Comparison of ENCODE assay signal across 8 cellular contexts in genomic region chr19:49362048-49362925, GRCh38. TPM values are rescaled to one million over a fixed set of nuclear protein-coding genes. Genes with fewer than 3 reads are reported as not detected.
DNase-seq lines count a peak whose midpoint lies in the region; ATAC-seq and TF ChIP-seq lines count a peak whose summit lies in the region.

Gene TEAD2 (minus strand): TSS chr19:49362416. CDS start chr19:49360075, 2,341 bp downstream.

- H3K36me3 Mint-ChIP-seq in activated naive CD4-positive, alpha-beta T cell treated with anti-CD3 and anti-CD28 coated beads, Interleukin-2, amount 10 ng/mL, durations not matched to agents 7 days and 5 days = no peaks in the 10 kb centered on the region

- H3K4me3 Mint-ChIP-seq in activated naive CD4-positive, alpha-beta T cell treated with anti-CD3 and anti-CD28 coated beads, Interleukin-2, amount 10 ng/mL, durations not matched to agents 7 days and 5 days = no peak within 1 kb of the TSS

- no peaks in the 10 kb centered on the region for H3K9me3 Mint-ChIP-seq in activated naive CD4-positive, alpha-beta T cell treated with anti-CD3 and anti-CD28 coated beads, Interleukin-2, amount 10 ng/mL, durations not matched to agents 7 days and 5 days

- H3K4me1 Mint-ChIP-seq in activated naive CD4-positive, alpha-beta T cell treated with anti-CD3 and anti-CD28 coated beads, Interleukin-2, amount 10 ng/mL, durations not matched to agents 7 days and 5 days = peaks cover 10% of the 10 kb centered on the region

- peaks cover 17% of the 10 kb centered on the region for H3K27me3 Mint-ChIP-seq in activated naive CD4-positive, alpha-beta T cell treated with anti-CD3 and anti-CD28 coated beads, Interleukin-2, amount 10 ng/mL, durations not matched to agents 7 days and 5 days

- peak; percentile 32 for DNase-seq in stimulated activated CD4-positive, alpha-beta T cell treated with anti-CD3 and anti-CD28 coated beads, Interleukin-15, amount 100 ng/mL, for 24 hours
- DNase-seq in stimulated activated CD4-positive, alpha-beta T cell treated with anti-CD3 and anti-CD28 coated beads, Interleukin-12 subunit alpha, Interleukin-12 subunit beta, amount 100 ng/mL, for 4 hours = no peak
- peak; percentile 31 for DNase-seq in activated naive CD4-positive, alpha-beta T cell treated with anti-CD3 and anti-CD28 coated beads, Interleukin-2, amount 10 ng/mL, durations not matched to agents 7 days and 5 days
- no peak for DNase-seq in glomerular endothelial cell (ENCODE audit: extremely low read depth, low read depth, low spot score)
- DNase-seq in omental fat pad (ENCODE audit: low spot score) = no peak
- DNase-seq in SIG-M5 treated with dmso at 0.1 percent for 504 hours (lab: John Stamatoyannopoulos, UW; ENCODE audit: unreplicated experiment) = no peak
- no peak for DNase-seq in NCI-H1105 treated with DMSO at 0.1 percent for 48 hours (lab: John Stamatoyannopoulos, UW)
- no peak for DNase-seq in stimulated activated CD4-positive, alpha-beta T cell treated with anti-CD3 and anti-CD28 coated beads, Interleukin-2, amount 100 ng/mL, for 48 hours

- CTCF ChIA-PET in activated naive CD4-positive, alpha-beta T cell treated with anti-CD3 and anti-CD28 coated beads, Interleukin-2, amount 10 ng/mL, durations not matched to agents 7 days and 5 days (lab: Charles Lee) = no interaction called here

- no peak within 1 kb of the TSS for H3K27ac Mint-ChIP-seq in activated naive CD4-positive, alpha-beta T cell treated with anti-CD3 and anti-CD28 coated beads, Interleukin-2, amount 10 ng/mL, durations not matched to agents 7 days and 5 days

- no peak for TF ChIP-seq CTCF in omental fat pad (IDR thresholded peaks at IDR 0.05)

- ATAC-seq in omental fat pad (ENCODE audit: low FRiP score) = peak; percentile 22

RNA-seq across cellular contexts. Expression of gene TEAD2, which starts in this region (rescaled TPM):
- total RNA-seq in glomerular endothelial cell (55.2 and 58.0 TPM in 2 replicates), omental fat pad (10 to 100 TPM; 19.9 to 35.0 (median 26.1) TPM)

Comparison
In these comparisons a context has a peak if more than half of its experiments do, and no peak if none do; other contexts are left out.
1. DNase-seq: peak in stimulated activated CD4-positive, alpha-beta T cell treated with anti-CD3 and anti-CD28 coated beads, Interleukin-15, amount 100 ng/mL, for 24 hours (single experiment) and activated naive CD4-positive, alpha-beta T cell treated with anti-CD3 and anti-CD28 coated beads, Interleukin-2, amount 10 ng/mL, durations not matched to agents 7 days and 5 days (single experiment); none in stimulated activated CD4-positive, alpha-beta T cell treated with anti-CD3 and anti-CD28 coated beads, Interleukin-12 subunit alpha, Interleukin-12 subunit beta, amount 100 ng/mL, for 4 hours (single experiment), glomerular endothelial cell (single experiment), omental fat pad (single experiment), SIG-M5 treated with dmso at 0.1 percent for 504 hours (single experiment), NCI-H1105 treated with DMSO at 0.1 percent for 48 hours (single experiment) and stimulated activated CD4-positive, alpha-beta T cell treated with anti-CD3 and anti-CD28 coated beads, Interleukin-2, amount 100 ng/mL, for 48 hours (0 of 2).